In the genomic region with DNA sequence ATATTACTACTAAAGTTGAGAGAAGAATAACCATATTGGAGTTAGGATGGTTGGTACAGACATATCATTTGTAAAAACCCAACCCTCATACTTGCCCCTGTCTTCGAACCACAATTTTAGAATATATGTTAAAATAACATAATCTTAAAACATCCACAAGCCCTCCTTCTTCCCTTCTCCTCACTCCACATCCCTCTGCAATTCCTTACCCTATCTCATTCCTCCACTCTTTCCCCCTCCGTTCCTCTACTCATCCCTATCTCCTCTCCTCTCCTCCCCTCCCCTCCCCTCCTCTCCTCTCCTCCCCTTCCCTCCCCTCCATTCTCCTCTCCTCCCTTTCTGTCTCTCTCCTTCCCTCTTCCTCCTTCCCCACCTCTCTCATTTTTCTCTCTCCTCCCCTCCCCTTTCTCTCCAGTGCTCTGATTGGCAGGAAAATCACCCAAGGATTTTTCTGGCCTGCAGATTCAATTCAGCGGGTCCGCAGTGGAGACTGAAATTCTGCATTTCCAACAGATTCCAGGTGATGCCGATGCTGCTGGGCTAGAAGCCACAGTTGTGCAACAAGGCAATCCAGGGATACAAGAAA, we compare ENCODE assay signal across 38 cellular contexts. TPM values are rescaled to one million over a fixed set of nuclear protein-coding genes. Genes with fewer than 3 reads are reported as not detected.
"Had no signal": no experiment of that assay in that cellular context is flagged by ENCODE, and none has a peak within 500 bp of the region (broad histone marks: within the 10 kb centered on the region; RNA-seq: fewer than 3 reads in every experiment).

No MANE protein-coding gene starts in this region.

- H3K27ac ChIP-seq: adrenal gland, body of pancreas, esophagus muscularis mucosa, foreskin keratinocyte, gastrocnemius medialis, WERI-Rb-1 had no signal

- H3K9me3 Mint-ChIP-seq: activated CD4-positive, alpha-beta memory T cell treated with anti-CD3 and anti-CD28 coated beads for 36 hours; activated CD4-positive, alpha-beta T cell treated with anti-CD3 and anti-CD28 coated beads, Interleukin-2, amount 10 ng/mL, durations not matched to agents 24 days and 14 days; activated naive CD4-positive, alpha-beta T cell treated with anti-CD3 and anti-CD28 coated beads for 36 hours; activated naive CD4-positive, alpha-beta T cell treated with anti-CD3 and anti-CD28 coated beads, Interleukin-2, amount 50 U/mL, for 24 hours; activated naive CD8-positive, alpha-beta T cell treated with anti-CD3 and anti-CD28 coated beads for 36 hours; activated naive CD8-positive, alpha-beta T cell treated with anti-CD3 and anti-CD28 coated beads, Interleukin-2, amount 50 U/mL, for 24 hours; activated T-helper 1 cell treated with anti-CD3 and anti-CD28 coated beads, Interleukin-12 subunit alpha, Interleukin-12 subunit beta, Interleukin-2, Interleukin-4 antibody, amounts not matched to agents 30 ng/mL and 10 ng/mL and 1 ng/mL, durations not matched to agents 14 hours and 24 hours and 36 hours; activated T-helper 2 cell treated with anti-CD3 and anti-CD28 coated beads, Interferon-gamma antibody, Interleukin-2, Interleukin-4, amounts not matched to agents 10 μg/mL and 5 μg/mL and 100 μg/mL, durations not matched to agents 14 hours and 24 hours and 36 hours; T-helper 2 cell treated with Interferon-gamma antibody and Interleukin-4, amounts not matched to agents 5 μg/mL and 100 μg/mL, for 36 hours had no signal

- H3K4me3 ChIP-seq: adrenal gland, body of pancreas, esophagus muscularis mucosa, gastrocnemius medialis had no signal

- H3K4me1 ChIP-seq: adrenal gland, esophagus muscularis mucosa, foreskin keratinocyte, gastrocnemius medialis had no signal

- DNase-seq: activated CD4-positive, alpha-beta memory T cell treated with anti-CD3 and anti-CD28 coated beads for 36 hours; activated CD4-positive, alpha-beta T cell treated with anti-CD3 and anti-CD28 coated beads for 36 hours; activated CD4-positive, alpha-beta T cell treated with anti-CD3 and anti-CD28 coated beads, Interleukin-2, amount 10 ng/mL, durations not matched to agents 24 days and 14 days; activated CD4-positive, CD25-positive, alpha-beta regulatory T cell; activated CD4-positive, CD25-positive, alpha-beta regulatory T cell treated with anti-CD3 and anti-CD28 coated beads, Interleukin-2, amount 50 U/mL, for 72 hours; activated CD8-positive, alpha-beta memory T cell treated with anti-CD3 and anti-CD28 coated beads, Interleukin-2, amount 10 ng/mL, durations not matched to agents 7 days and 5 days; activated CD8-positive, alpha-beta memory T cell treated with anti-CD3 and anti-CD28 coated beads, Interleukin-2, amount 50 U/mL, for 4 hours; activated CD8-positive, alpha-beta T cell treated with anti-CD3 and anti-CD28 coated beads, Interleukin-2, amount 10 ng/mL, durations not matched to agents 7 days and 5 days; activated effector memory CD4-positive, alpha-beta T cell treated with anti-CD3 and anti-CD28 coated beads, Interleukin-2, amount 50 U/mL, for 16 hours; activated naive CD4-positive, alpha-beta T cell treated with anti-CD3 and anti-CD28 coated beads for 36 hours; activated naive CD8-positive, alpha-beta T cell treated with anti-CD3 and anti-CD28 coated beads for 36 hours; activated naive CD8-positive, alpha-beta T cell treated with anti-CD3 and anti-CD28 coated beads, Interleukin-2, amount 50 U/mL, for 24 hours; activated T-cell treated with anti-CD3 and anti-CD28 coated beads, Interleukin-2, amount 50 U/mL, for 1 hour; activated T-cell treated with anti-CD3 and anti-CD28 coated beads, Interleukin-2, amount 50 U/mL, for 48 hours; adrenal gland; amygdala; aorta; body of pancreas; caudate nucleus; cortex of kidney; dermis blood vessel endothelial cell; effector CD4-positive, alpha-beta T cell; effector memory CD8-positive, alpha-beta T cell; erythroblast; foreskin keratinocyte; gastrocnemius medialis; glutamatergic neuron; T-helper 1 cell; T-helper 17 cell; T1000; WERI-Rb-1 had no signal

- H3K9me3 ChIP-seq: adrenal gland, body of pancreas, esophagus muscularis mucosa, gastrocnemius medialis had no signal

- H3K27me3 ChIP-seq: adrenal gland, body of pancreas, esophagus muscularis mucosa, foreskin keratinocyte, gastrocnemius medialis had no signal

- H3K27ac Mint-ChIP-seq: activated CD4-positive, alpha-beta memory T cell treated with anti-CD3 and anti-CD28 coated beads for 36 hours; activated CD4-positive, alpha-beta T cell treated with anti-CD3 and anti-CD28 coated beads for 36 hours; activated CD4-positive, alpha-beta T cell treated with anti-CD3 and anti-CD28 coated beads, Interleukin-2, amount 10 ng/mL, durations not matched to agents 24 days and 14 days; activated CD8-positive, alpha-beta memory T cell treated with anti-CD3 and anti-CD28 coated beads, Interleukin-2, amount 10 ng/mL, durations not matched to agents 7 days and 5 days; activated CD8-positive, alpha-beta T cell treated with anti-CD3 and anti-CD28 coated beads, Interleukin-2, amount 10 ng/mL, durations not matched to agents 7 days and 5 days; activated naive CD4-positive, alpha-beta T cell treated with anti-CD3 and anti-CD28 coated beads for 36 hours; activated naive CD4-positive, alpha-beta T cell treated with anti-CD3 and anti-CD28 coated beads, Interleukin-2, amount 50 U/mL, for 24 hours; activated naive CD8-positive, alpha-beta T cell treated with anti-CD3 and anti-CD28 coated beads for 36 hours; activated naive CD8-positive, alpha-beta T cell treated with anti-CD3 and anti-CD28 coated beads, Interleukin-2, amount 50 U/mL, for 24 hours; activated T-helper 1 cell treated with anti-CD3 and anti-CD28 coated beads, Interleukin-12 subunit alpha, Interleukin-12 subunit beta, Interleukin-2, Interleukin-4 antibody, amounts not matched to agents 30 ng/mL and 10 ng/mL and 1 ng/mL, durations not matched to agents 14 hours and 24 hours and 36 hours; activated T-helper 2 cell treated with anti-CD3 and anti-CD28 coated beads, Interferon-gamma antibody, Interleukin-2, Interleukin-4, amounts not matched to agents 10 μg/mL and 5 μg/mL and 100 μg/mL, durations not matched to agents 14 hours and 24 hours and 36 hours; effector memory CD8-positive, alpha-beta T cell; T-helper 17 cell; T-helper 2 cell treated with Interferon-gamma antibody and Interleukin-4, amounts not matched to agents 5 μg/mL and 100 μg/mL, for 36 hours had no signal

- H3K4me1 Mint-ChIP-seq: activated CD4-positive, alpha-beta T cell treated with anti-CD3 and anti-CD28 coated beads for 36 hours; activated CD4-positive, alpha-beta T cell treated with anti-CD3 and anti-CD28 coated beads, Interleukin-2, amount 10 ng/mL, durations not matched to agents 24 days and 14 days; activated CD8-positive, alpha-beta memory T cell treated with anti-CD3 and anti-CD28 coated beads, Interleukin-2, amount 10 ng/mL, durations not matched to agents 7 days and 5 days; activated naive CD4-positive, alpha-beta T cell treated with anti-CD3 and anti-CD28 coated beads, Interleukin-2, amount 50 U/mL, for 24 hours; activated naive CD8-positive, alpha-beta T cell treated with anti-CD3 and anti-CD28 coated beads for 36 hours; activated naive CD8-positive, alpha-beta T cell treated with anti-CD3 and anti-CD28 coated beads, Interleukin-2, amount 50 U/mL, for 24 hours; T-helper 17 cell had no signal

- H3K36me3 Mint-ChIP-seq: activated CD4-positive, alpha-beta memory T cell treated with anti-CD3 and anti-CD28 coated beads for 36 hours; activated CD8-positive, alpha-beta memory T cell treated with anti-CD3 and anti-CD28 coated beads, Interleukin-2, amount 10 ng/mL, durations not matched to agents 7 days and 5 days; activated naive CD4-positive, alpha-beta T cell treated with anti-CD3 and anti-CD28 coated beads, Interleukin-2, amount 50 U/mL, for 24 hours; activated naive CD8-positive, alpha-beta T cell treated with anti-CD3 and anti-CD28 coated beads for 36 hours had no signal

- H3K36me3 ChIP-seq: adrenal gland, esophagus muscularis mucosa, gastrocnemius medialis, WERI-Rb-1 had no signal

- ATAC-seq: activated CD4-positive, alpha-beta T cell treated with anti-CD3 and anti-CD28 coated beads for 36 hours; activated CD8-positive, alpha-beta memory T cell treated with anti-CD3 and anti-CD28 coated beads, Interleukin-2, amount 10 ng/mL, durations not matched to agents 7 days and 5 days; activated CD8-positive, alpha-beta T cell treated with anti-CD3 and anti-CD28 coated beads, Interleukin-2, amount 10 ng/mL, durations not matched to agents 7 days and 5 days; activated naive CD8-positive, alpha-beta T cell treated with anti-CD3 and anti-CD28 coated beads, Interleukin-2, amount 50 U/mL, for 24 hours; body of pancreas; effector memory CD8-positive, alpha-beta T cell; gastrocnemius medialis; T-helper 17 cell had no signal

- H3K4me3 Mint-ChIP-seq: activated CD4-positive, alpha-beta memory T cell treated with anti-CD3 and anti-CD28 coated beads for 36 hours; activated CD4-positive, alpha-beta T cell treated with anti-CD3 and anti-CD28 coated beads for 36 hours; activated CD4-positive, alpha-beta T cell treated with anti-CD3 and anti-CD28 coated beads, Interleukin-2, amount 10 ng/mL, durations not matched to agents 24 days and 14 days; activated CD8-positive, alpha-beta memory T cell treated with anti-CD3 and anti-CD28 coated beads, Interleukin-2, amount 10 ng/mL, durations not matched to agents 7 days and 5 days; activated CD8-positive, alpha-beta T cell treated with anti-CD3 and anti-CD28 coated beads, Interleukin-2, amount 10 ng/mL, durations not matched to agents 7 days and 5 days; activated naive CD4-positive, alpha-beta T cell treated with anti-CD3 and anti-CD28 coated beads for 36 hours; activated naive CD4-positive, alpha-beta T cell treated with anti-CD3 and anti-CD28 coated beads, Interleukin-2, amount 50 U/mL, for 24 hours; activated naive CD8-positive, alpha-beta T cell treated with anti-CD3 and anti-CD28 coated beads for 36 hours; activated naive CD8-positive, alpha-beta T cell treated with anti-CD3 and anti-CD28 coated beads, Interleukin-2, amount 50 U/mL, for 24 hours; activated T-helper 1 cell treated with anti-CD3 and anti-CD28 coated beads, Interleukin-12 subunit alpha, Interleukin-12 subunit beta, Interleukin-2, Interleukin-4 antibody, amounts not matched to agents 30 ng/mL and 10 ng/mL and 1 ng/mL, durations not matched to agents 14 hours and 24 hours and 36 hours; effector memory CD8-positive, alpha-beta T cell; T-helper 17 cell; T-helper 2 cell treated with Interferon-gamma antibody and Interleukin-4, amounts not matched to agents 5 μg/mL and 100 μg/mL, for 36 hours had no signal

- H3K27me3 Mint-ChIP-seq: activated CD4-positive, alpha-beta memory T cell treated with anti-CD3 and anti-CD28 coated beads for 36 hours; activated CD4-positive, alpha-beta T cell treated with anti-CD3 and anti-CD28 coated beads for 36 hours; activated CD4-positive, alpha-beta T cell treated with anti-CD3 and anti-CD28 coated beads, Interleukin-2, amount 10 ng/mL, durations not matched to agents 24 days and 14 days; activated CD8-positive, alpha-beta memory T cell treated with anti-CD3 and anti-CD28 coated beads, Interleukin-2, amount 10 ng/mL, durations not matched to agents 7 days and 5 days; activated naive CD8-positive, alpha-beta T cell treated with anti-CD3 and anti-CD28 coated beads for 36 hours; activated naive CD8-positive, alpha-beta T cell treated with anti-CD3 and anti-CD28 coated beads, Interleukin-2, amount 50 U/mL, for 24 hours; effector memory CD8-positive, alpha-beta T cell; T-helper 17 cell had no signal

RNA-seq across cellular contexts. Expression of gene ODAM, which starts 17.4 kb away (rescaled TPM):
- total RNA-seq: activated CD4-positive, alpha-beta memory T cell treated with anti-CD3 and anti-CD28 coated beads for 36 hours; activated CD4-positive, alpha-beta T cell treated with anti-CD3 and anti-CD28 coated beads for 36 hours; activated CD4-positive, alpha-beta T cell treated with anti-CD3 and anti-CD28 coated beads, Interleukin-2, amount 10 ng/mL, durations not matched to agents 24 days and 14 days; activated CD8-positive, alpha-beta memory T cell treated with anti-CD3 and anti-CD28 coated beads for 36 hours; activated CD8-positive, alpha-beta memory T cell treated with anti-CD3 and anti-CD28 coated beads, Interleukin-2, amount 10 ng/mL, durations not matched to agents 7 days and 5 days; activated CD8-positive, alpha-beta T cell treated with anti-CD3 and anti-CD28 coated beads, Interleukin-2, amount 10 ng/mL, durations not matched to agents 7 days and 5 days; activated naive CD4-positive, alpha-beta T cell treated with anti-CD3 and anti-CD28 coated beads for 36 hours; activated naive CD8-positive, alpha-beta T cell treated with anti-CD3 and anti-CD28 coated beads for 36 hours; activated T-helper 1 cell treated with anti-CD3 and anti-CD28 coated beads, Interleukin-12 subunit alpha, Interleukin-12 subunit beta, Interleukin-2, Interleukin-4 antibody, amounts not matched to agents 30 ng/mL and 10 ng/mL and 1 ng/mL, durations not matched to agents 14 hours and 24 hours and 36 hours; activated T-helper 2 cell treated with anti-CD3 and anti-CD28 coated beads, Interferon-gamma antibody, Interleukin-2, Interleukin-4, amounts not matched to agents 10 μg/mL and 5 μg/mL and 100 μg/mL, durations not matched to agents 14 hours and 24 hours and 36 hours; aorta; chondrocyte; dermis blood vessel endothelial cell; foreskin keratinocyte; gastrocnemius medialis; T-helper 17 cell had no signal
- polyA plus RNA-seq: aorta, foreskin keratinocyte had no signal

RNA-seq across cellular contexts. Expression of gene PRR27, which starts 24.1 kb away (rescaled TPM):
- total RNA-seq: activated CD4-positive, alpha-beta memory T cell treated with anti-CD3 and anti-CD28 coated beads for 36 hours; activated CD4-positive, alpha-beta T cell treated with anti-CD3 and anti-CD28 coated beads for 36 hours; activated CD4-positive, alpha-beta T cell treated with anti-CD3 and anti-CD28 coated beads, Interleukin-2, amount 10 ng/mL, durations not matched to agents 24 days and 14 days; activated CD8-positive, alpha-beta memory T cell treated with anti-CD3 and anti-CD28 coated beads for 36 hours; activated CD8-positive, alpha-beta memory T cell treated with anti-CD3 and anti-CD28 coated beads, Interleukin-2, amount 10 ng/mL, durations not matched to agents 7 days and 5 days; activated CD8-positive, alpha-beta T cell treated with anti-CD3 and anti-CD28 coated beads, Interleukin-2, amount 10 ng/mL, durations not matched to agents 7 days and 5 days; activated naive CD4-positive, alpha-beta T cell treated with anti-CD3 and anti-CD28 coated beads for 36 hours; activated naive CD8-positive, alpha-beta T cell treated with anti-CD3 and anti-CD28 coated beads for 36 hours; activated T-helper 1 cell treated with anti-CD3 and anti-CD28 coated beads, Interleukin-12 subunit alpha, Interleukin-12 subunit beta, Interleukin-2, Interleukin-4 antibody, amounts not matched to agents 30 ng/mL and 10 ng/mL and 1 ng/mL, durations not matched to agents 14 hours and 24 hours and 36 hours; activated T-helper 2 cell treated with anti-CD3 and anti-CD28 coated beads, Interferon-gamma antibody, Interleukin-2, Interleukin-4, amounts not matched to agents 10 μg/mL and 5 μg/mL and 100 μg/mL, durations not matched to agents 14 hours and 24 hours and 36 hours; adrenal gland; aorta; body of pancreas; chondrocyte; dermis blood vessel endothelial cell; esophagus muscularis mucosa; foreskin keratinocyte; gastrocnemius medialis; T-helper 17 cell had no signal
- polyA plus RNA-seq: adrenal gland, aorta, foreskin keratinocyte had no signal

RNA-seq across cellular contexts. Expression of gene FDCSP, which starts 47.8 kb away (rescaled TPM):
- total RNA-seq: activated CD4-positive, alpha-beta memory T cell treated with anti-CD3 and anti-CD28 coated beads for 36 hours; activated CD4-positive, alpha-beta T cell treated with anti-CD3 and anti-CD28 coated beads for 36 hours; activated CD4-positive, alpha-beta T cell treated with anti-CD3 and anti-CD28 coated beads, Interleukin-2, amount 10 ng/mL, durations not matched to agents 24 days and 14 days; activated CD8-positive, alpha-beta memory T cell treated with anti-CD3 and anti-CD28 coated beads for 36 hours; activated CD8-positive, alpha-beta memory T cell treated with anti-CD3 and anti-CD28 coated beads, Interleukin-2, amount 10 ng/mL, durations not matched to agents 7 days and 5 days; activated CD8-positive, alpha-beta T cell treated with anti-CD3 and anti-CD28 coated beads, Interleukin-2, amount 10 ng/mL, durations not matched to agents 7 days and 5 days; activated naive CD4-positive, alpha-beta T cell treated with anti-CD3 and anti-CD28 coated beads for 36 hours; activated naive CD8-positive, alpha-beta T cell treated with anti-CD3 and anti-CD28 coated beads for 36 hours; activated T-helper 1 cell treated with anti-CD3 and anti-CD28 coated beads, Interleukin-12 subunit alpha, Interleukin-12 subunit beta, Interleukin-2, Interleukin-4 antibody, amounts not matched to agents 30 ng/mL and 10 ng/mL and 1 ng/mL, durations not matched to agents 14 hours and 24 hours and 36 hours; activated T-helper 2 cell treated with anti-CD3 and anti-CD28 coated beads, Interferon-gamma antibody, Interleukin-2, Interleukin-4, amounts not matched to agents 10 μg/mL and 5 μg/mL and 100 μg/mL, durations not matched to agents 14 hours and 24 hours and 36 hours; adrenal gland; aorta; body of pancreas; chondrocyte; dermis blood vessel endothelial cell; esophagus muscularis mucosa; foreskin keratinocyte; gastrocnemius medialis; T-helper 17 cell had no signal
- polyA plus RNA-seq: aorta, foreskin keratinocyte had no signal
